ENCODE assay signal across 15 cellular contexts in the genomic region with DNA sequence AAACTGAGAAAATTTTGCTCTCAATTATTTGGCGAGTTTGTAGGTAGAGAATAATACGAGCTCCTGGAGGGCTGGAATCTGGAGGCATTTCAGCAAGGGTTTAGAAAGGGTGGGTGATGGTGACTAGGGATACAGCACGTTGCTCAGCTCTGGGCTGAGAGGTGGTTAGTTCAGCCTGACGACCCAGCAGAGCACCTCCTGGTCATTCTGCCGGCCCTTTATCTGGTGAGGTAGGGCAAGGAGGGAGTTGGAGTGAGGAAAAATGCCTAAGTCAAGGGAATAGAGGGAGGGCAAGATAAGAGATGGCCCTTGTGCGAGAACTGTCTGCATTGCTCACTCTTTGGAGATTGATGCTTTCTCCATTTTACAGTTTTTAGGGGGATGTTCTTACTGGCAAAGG. TPM values are rescaled to one million over a fixed set of nuclear protein-coding genes. Genes with fewer than 3 reads are reported as not detected.
A peak's percentile ranks its signal among the peaks of the same experiment; 100 is the strongest.
DNase-seq lines count a peak whose midpoint lies in the region; ATAC-seq and TF ChIP-seq lines count a peak whose summit lies in the region.
"Had no signal": no experiment of that assay in that cellular context is flagged by ENCODE, and none has a peak within 500 bp of the region (broad histone marks: within the 10 kb centered on the region; RNA-seq: fewer than 3 reads in every experiment).

No MANE protein-coding gene starts in this region.

- WGBS in sigmoid colon, 2 donors: 85 to 89% methylated on average over 6 of the region's 6 CpGs

- no peak for TF ChIP-seq CTCF in DND-41 (IDR thresholded peaks at IDR 0.05; ENCODE audit: borderline replicate concordance, extremely low read depth, low read length, poor library complexity, severe bottlenecking)
- no peak for TF ChIP-seq CTCF in PC-3 (conservative IDR thresholded peaks at IDR 0.05; ENCODE audit: low read depth, low read length)
- TF ChIP-seq CTCF in sigmoid colon (IDR thresholded peaks at IDR 0.05): no peak

- no peak for TF ChIP-seq EP300 in sigmoid colon (IDR thresholded peaks at IDR 0.05)

- intact Hi-C loops in PC-3 (cut with micrococcal nuclease): no loop called here
- intact Hi-C loops in sigmoid colon (cut with DNase I): no loop called here

- peak overlapping the region; percentile 66 for H3K9ac ChIP-seq in DND-41 (ENCODE audit: low read depth, low read length)
- no peak overlapping the region for H3K9ac ChIP-seq in PC-3 (ENCODE audit: low read length)

- H3K27ac ChIP-seq in DND-41 (ENCODE audit: low read length) (peak overlapping the region; percentile 96), PC-3 (ENCODE audit: low read length) (peak overlapping the region; percentile 83), epithelial cell of prostate (peak overlapping the region; percentile 97), sigmoid colon (peak overlapping the region in 3 of 4 donors; percentile 66 to 81 (median 76))
- H3K27ac ChIP-seq: vagina had no signal

- BruUV-seq in PC-3 (replicated peaks; lab: Mats Ljungman, UMichigan): no TSS peak

- H3K36me3 ChIP-seq in DND-41 (ENCODE audit: insufficient read depth, low read length): peaks cover 42% of the 10 kb centered on the region
- peaks cover 23% of the 10 kb centered on the region for H3K36me3 ChIP-seq in PC-3 (ENCODE audit: low read depth, low read length)
- H3K36me3 ChIP-seq in sigmoid colon: peaks cover 0 to 3% (median 0%) of the 10 kb centered on the region in 4 donors
- H3K36me3 ChIP-seq: right atrium auricular region, vagina had no signal

- H2AFZ ChIP-seq in DND-41 (ENCODE audit: low read depth, low read length) (no peak overlapping the region), PC-3 (ENCODE audit: low read length) (no peak overlapping the region)

- H3K9me2 ChIP-seq in PC-3 (replicated peaks; ENCODE audit: low read length): no peaks in the 10 kb centered on the region

- H3K4me3 ChIP-seq in DND-41 (ENCODE audit: low read depth in 1 of 2, low read length in 2 of 2) (peak overlapping the region in 1 of 2 experiments; percentile 44; a peak in 3 of 4 replicates), PC-3 (ENCODE audit: low read length) (no peak overlapping the region), sigmoid colon (no peak overlapping the region)
- H3K4me3 ChIP-seq: right atrium auricular region, vagina had no signal

- POLR2A ChIA-PET in PC-3 (lab: Charles Lee; ENCODE audit: unreplicated experiment): no interaction called here

- ATAC-seq in DND-41 (ENCODE audit: insufficient read depth, low read depth) (no peak), PC-3 (no peak), GM18520 (IDR thresholded peaks at IDR 0.05; ENCODE audit: unreplicated experiment) (no peak), GM21576 (IDR thresholded peaks at IDR 0.05; ENCODE audit: unreplicated experiment) (no peak)
- ATAC-seq: HepG2, left ventricle myocardium superior had no signal

- H3K9me3 ChIP-seq in DND-41 (ENCODE audit: insufficient read depth, low read length, severe bottlenecking) (peaks cover 4% of the 10 kb centered on the region), PC-3 (ENCODE audit: low read length) (no peaks in the 10 kb centered on the region), sigmoid colon (peaks cover 0 to 3% (median 0%) of the 10 kb centered on the region in 4 donors)
- H3K9me3 ChIP-seq: right atrium auricular region, vagina had no signal

- peaks cover 35% of the 10 kb centered on the region for H3F3A ChIP-seq in PC-3 (ENCODE audit: low read length, unreplicated experiment)

- H3K27me3 ChIP-seq in DND-41 (ENCODE audit: insufficient read depth, low read length, poor library complexity) (no peaks in the 10 kb centered on the region), PC-3 (ENCODE audit: low read length) (no peaks in the 10 kb centered on the region), sigmoid colon (no peaks in the 10 kb centered on the region)
- H3K27me3 ChIP-seq: right atrium auricular region, vagina had no signal

- H3K4me2 ChIP-seq in DND-41 (ENCODE audit: insufficient read depth, low read length): peak overlapping the region; percentile 63
- peak overlapping the region; percentile 66 for H3K4me2 ChIP-seq in PC-3 (ENCODE audit: low read length)

- CTCF ChIA-PET in PC-3 (lab: Charles Lee): no interaction called here

- H3K4me1 ChIP-seq in DND-41 (ENCODE audit: insufficient read depth, low read length) (peaks cover 92% of the 10 kb centered on the region), PC-3 (ENCODE audit: insufficient read depth, low read length) (peaks cover 78% of the 10 kb centered on the region), sigmoid colon (peaks cover 0 to 63% (median 46%) of the 10 kb centered on the region in 4 donors)

- H3K79me2 ChIP-seq in DND-41 (ENCODE audit: insufficient read depth, low read length) (peaks cover 95% of the 10 kb centered on the region), PC-3 (ENCODE audit: low read length) (peaks cover 94% of the 10 kb centered on the region)

- H4K20me1 ChIP-seq in DND-41 (ENCODE audit: insufficient read depth, low read length) (peaks cover 30% of the 10 kb centered on the region), PC-3 (ENCODE audit: low read length) (no peaks in the 10 kb centered on the region)

- no peak for TF ChIP-seq POLR2A in sigmoid colon (IDR thresholded peaks at IDR 0.05)

- DNase-seq in DND-41: no peak
- no peak for DNase-seq in PC-3
- no peak for DNase-seq in epithelial cell of prostate (ENCODE audit: low read depth, low spot score)
- no peak for DNase-seq in sigmoid colon
- DNase-seq in RKO (ENCODE audit: low spot score): no peak
- DNase-seq: activated gamma-delta T cell; C1 segment of cervical spinal cord; left ventricle myocardium superior; NCI-H1092; stimulated activated CD4-positive, alpha-beta T cell treated with anti-CD3 and anti-CD28 coated beads, Interleukin-4, amount 100 ng/mL, for 4 hours had no signal

RNA-seq across cellular contexts. Expression of a gene that starts 19.1 kb away (rescaled TPM):
- total RNA-seq in PC-3 (2014; rRNA removed): 182 and 193 TPM in 2 replicates
- total RNA-seq in sigmoid colon: 10 to 100 TPM; 32.6 to 38.5 (median 37.8) TPM
- 10 to 100 TPM in 1 of 3 donors, 1 to 10 TPM in 2; 8.4 to 43.8 (median 9.5) TPM for polyA plus RNA-seq in sigmoid colon
